19 cellular contexts compared by ENCODE assay signal in genomic region chr2:238075397-238075796, GRCh38. TPM values are rescaled to one million over a fixed set of nuclear protein-coding genes. Genes with fewer than 3 reads are reported as not detected.
DNase-seq lines count a peak whose midpoint lies in the region; ATAC-seq, FAIRE-seq and TF ChIP-seq lines count a peak whose summit lies in the region.
"Had no signal": no experiment of that assay in that cellular context is flagged by ENCODE, and none has a peak within 500 bp of the region (broad histone marks: within the 10 kb centered on the region; RNA-seq: fewer than 3 reads in every experiment).

No MANE protein-coding gene starts in this region.

- H3K4me1 ChIP-seq in ascending aorta: no peaks in the 10 kb centered on the region

- H3K9me3 ChIP-seq in ascending aorta: no peaks in the 10 kb centered on the region

- no peak overlapping the region for H3K27ac ChIP-seq in ascending aorta
- H3K27ac ChIP-seq: 22Rv1, C4-2B, GM23248 had no signal

- intact Hi-C loops in activated CD4-positive, alpha-beta T cell treated with anti-CD3 and anti-CD28 coated beads, Interleukin-2, amount 10 ng/mL, durations not matched to agents 24 days and 14 days (cut with micrococcal nuclease): no loop called here
- intact Hi-C loops in ascending aorta (cut with DNase I): no loop called here

- H3K4me3 Mint-ChIP-seq in activated CD4-positive, alpha-beta T cell treated with anti-CD3 and anti-CD28 coated beads, Interleukin-2, amount 10 ng/mL, durations not matched to agents 24 days and 14 days: no peak overlapping the region
- H3K4me3 Mint-ChIP-seq in mesothelial cell of epicardium: no peak overlapping the region
- H3K4me3 Mint-ChIP-seq: B cell; CD8-positive, alpha-beta T cell; IgD-negative memory B cell had no signal

- FAIRE-seq in RCC 7860 (lab: Jason Lieb, UNC): peak; percentile 2
- FAIRE-seq: H54 had no signal

- peaks cover 3 to 12% of the 10 kb centered on the region in 2 donors for H3K36me3 ChIP-seq in ascending aorta

- no peak overlapping the region for H3K4me3 ChIP-seq in ascending aorta
- H3K4me3 ChIP-seq: GM23248 had no signal

- H3K27me3 Mint-ChIP-seq in activated CD4-positive, alpha-beta T cell treated with anti-CD3 and anti-CD28 coated beads, Interleukin-2, amount 10 ng/mL, durations not matched to agents 24 days and 14 days: no peaks in the 10 kb centered on the region
- no peaks in the 10 kb centered on the region for H3K27me3 Mint-ChIP-seq in mesothelial cell of epicardium (ENCODE audit: low read depth)
- H3K27me3 Mint-ChIP-seq: B cell, IgD-negative memory B cell had no signal

- peaks cover 80% of the 10 kb centered on the region for H3K36me3 Mint-ChIP-seq in activated CD4-positive, alpha-beta T cell treated with anti-CD3 and anti-CD28 coated beads, Interleukin-2, amount 10 ng/mL, durations not matched to agents 24 days and 14 days (ENCODE audit: low read depth)
- H3K36me3 Mint-ChIP-seq in mesothelial cell of epicardium: peaks cover 69% of the 10 kb centered on the region

- TF ChIP-seq CTCF in mesothelial cell of epicardium (IDR thresholded peaks at IDR 0.05; ENCODE audit: unreplicated experiment): no peak
- no peak for TF ChIP-seq CTCF in ascending aorta (IDR thresholded peaks at IDR 0.05)

- no peak for DNase-seq in activated CD4-positive, alpha-beta T cell treated with anti-CD3 and anti-CD28 coated beads, Interleukin-2, amount 10 ng/mL, durations not matched to agents 24 days and 14 days
- no peak for DNase-seq in activated CD4-positive, alpha-beta T cell treated with anti-CD3 and anti-CD28 coated beads, Interleukin-2, amount 50 U/mL, for 48 hours
- DNase-seq in EH (ENCODE audit: low read depth) (peak; percentile 27), RCC 7860 (ENCODE audit: low spot score) (no peak), mesothelial cell of epicardium (ENCODE audit: low spot score in 2 of 2, unreplicated experiment in 2 of 2) (no peak), HCEC 1CT (no peak), ascending aorta (ENCODE audit: low spot score in 2 of 2) (no peak)
- DNase-seq: ACHN; CD8-positive, alpha-beta T cell; COR-L47; DMS153; DMS79 treated with DMSO at 0.1 percent for 48 hours; GM23248 had no signal

- no peaks in the 10 kb centered on the region for H3K27me3 ChIP-seq in ascending aorta

- H3K4me1 Mint-ChIP-seq in activated CD4-positive, alpha-beta T cell treated with anti-CD3 and anti-CD28 coated beads, Interleukin-2, amount 10 ng/mL, durations not matched to agents 24 days and 14 days: peaks cover 19% of the 10 kb centered on the region
- no peaks in the 10 kb centered on the region for H3K4me1 Mint-ChIP-seq in mesothelial cell of epicardium
- H3K4me1 Mint-ChIP-seq: B cell had no signal

- ATAC-seq in GM21825 (IDR thresholded peaks at IDR 0.05; ENCODE audit: unreplicated experiment): no peak
- ATAC-seq: CD8-positive, alpha-beta T cell had no signal

- H3K27ac Mint-ChIP-seq in activated CD4-positive, alpha-beta T cell treated with anti-CD3 and anti-CD28 coated beads, Interleukin-2, amount 10 ng/mL, durations not matched to agents 24 days and 14 days: peak overlapping the region; percentile 2
- peak overlapping the region; percentile 8 for H3K27ac Mint-ChIP-seq in mesothelial cell of epicardium
- H3K27ac Mint-ChIP-seq: B cell; CD8-positive, alpha-beta T cell had no signal

- peaks cover 26% of the 10 kb centered on the region for H3K9me3 Mint-ChIP-seq in activated CD4-positive, alpha-beta T cell treated with anti-CD3 and anti-CD28 coated beads, Interleukin-2, amount 10 ng/mL, durations not matched to agents 24 days and 14 days
- H3K9me3 Mint-ChIP-seq in mesothelial cell of epicardium: peaks cover 36% of the 10 kb centered on the region
- H3K9me3 Mint-ChIP-seq: CD8-positive, alpha-beta T cell had no signal

RNA-seq across cellular contexts. Expression of gene SCLY, which starts 14.6 kb away (rescaled TPM):
- 109 TPM in 2 replicates for total RNA-seq in activated CD4-positive, alpha-beta T cell treated with anti-CD3 and anti-CD28 coated beads, Interleukin-2, amount 10 ng/mL, durations not matched to agents 24 days and 14 days
- total RNA-seq in mesothelial cell of epicardium (19.9 to 21.5 TPM (median 20.4 TPM) in 3 replicates), ascending aorta (87.5 TPM)

RNA-seq across cellular contexts. Expression of gene ESPNL, which starts 24.7 kb away (rescaled TPM):
- 0.07 and 0.26 TPM in 2 replicates for total RNA-seq in activated CD4-positive, alpha-beta T cell treated with anti-CD3 and anti-CD28 coated beads, Interleukin-2, amount 10 ng/mL, durations not matched to agents 24 days and 14 days
- total RNA-seq in mesothelial cell of epicardium: 0.29 to 0.75 TPM (median 0.38 TPM) in 3 replicates
- total RNA-seq in ascending aorta: not detected
- total RNA-seq: CD8-positive, alpha-beta T cell had no signal
